ENCODE assay signal across 18 cellular contexts in the genomic region with DNA sequence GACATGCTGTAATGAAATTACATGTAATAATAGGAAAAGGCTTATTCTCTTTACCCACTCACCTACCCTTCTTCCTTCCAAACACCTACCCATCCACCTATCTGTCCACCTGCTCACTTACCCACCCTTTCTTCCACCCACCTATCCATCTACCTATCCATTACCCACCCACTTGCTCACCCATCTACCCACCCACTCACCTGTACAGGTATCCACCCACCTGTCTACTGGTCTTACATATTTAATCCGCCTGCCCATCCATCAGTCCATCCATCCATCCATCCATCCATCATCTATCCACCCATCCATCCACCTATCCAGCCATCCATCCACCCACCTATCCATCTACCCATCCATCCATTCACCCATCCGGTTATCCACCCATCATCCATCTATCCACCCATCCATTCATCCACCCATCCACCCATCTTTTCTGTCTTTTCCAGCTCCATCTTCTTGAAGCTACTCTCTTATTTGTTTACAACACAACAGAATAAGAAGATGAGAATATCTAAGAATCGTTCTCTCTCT.
DNase-seq lines count a peak whose midpoint lies in the region; TF ChIP-seq lines count a peak whose summit lies in the region.
"Had no signal": no experiment of that assay in that cellular context is flagged by ENCODE, and none has a peak within 500 bp of the region (broad histone marks: within the 10 kb centered on the region; RNA-seq: fewer than 3 reads in every experiment).

No MANE protein-coding gene starts in this region.

- H3K27me3 Mint-ChIP-seq in mesothelial cell of epicardium (ENCODE audit: low read depth) = no peaks in the 10 kb centered on the region
- H3K27me3 Mint-ChIP-seq in type B pancreatic cell = peaks cover 25% of the 10 kb centered on the region
- H3K27me3 Mint-ChIP-seq: B cell; CD4-positive, alpha-beta T cell had no signal

- DNase-seq in mesothelial cell of epicardium (ENCODE audit: low spot score in 2 of 2, unreplicated experiment in 2 of 2) (no peak), type B pancreatic cell (ENCODE audit: extremely low spot score, unreplicated experiment) (no peak), AG08395 (ENCODE audit: low spot score) (no peak), breast epithelium (ENCODE audit: low spot score in 2 of 2) (no peak), transverse colon (no peak)
- DNase-seq: 8988T; ACHN; AML-193; Caco-2; Calu3; CD4-positive, alpha-beta T cell; CD8-positive, alpha-beta T cell; DMS79 treated with DMSO at 0.1 percent for 48 hours; GF-D8 had no signal

- H3K4me1 Mint-ChIP-seq in mesothelial cell of epicardium = peaks cover 73% of the 10 kb centered on the region
- peaks cover 44% of the 10 kb centered on the region for H3K4me1 Mint-ChIP-seq in type B pancreatic cell (ENCODE audit: unreplicated experiment)
- H3K4me1 Mint-ChIP-seq: B cell had no signal

- 90 to 94% methylated on average over 3 of the region's 3 CpGs for WGBS in transverse colon (ENCODE audit: low coverage in 1 of 2), 2 donors

- TF ChIP-seq POLR2A in breast epithelium (IDR thresholded peaks at IDR 0.05) = no peak
- no peak for TF ChIP-seq POLR2A in transverse colon (IDR thresholded peaks at IDR 0.05)

- TF ChIP-seq CTCF in HEK293 (tag by site-specific recombination; IDR thresholded peaks at IDR 0.05) (no peak), mesothelial cell of epicardium (IDR thresholded peaks at IDR 0.05; ENCODE audit: unreplicated experiment) (no peak), type B pancreatic cell (conservative IDR thresholded peaks at IDR 0.05) (no peak), breast epithelium (IDR thresholded peaks at IDR 0.05) (no peak), transverse colon (IDR thresholded peaks at IDR 0.05) (no peak)

- H3K4me3 Mint-ChIP-seq in mesothelial cell of epicardium (no peak overlapping the region), type B pancreatic cell (peak overlapping the region; percentile 0)
- H3K4me3 Mint-ChIP-seq: B cell; CD4-positive, alpha-beta T cell; CD8-positive, alpha-beta T cell had no signal

- TF ChIP-seq EP300 in transverse colon (IDR thresholded peaks at IDR 0.05; ENCODE audit: low read depth) = no peak

- H3K27me3 ChIP-seq in breast epithelium (no peaks in the 10 kb centered on the region), transverse colon (no peaks in the 10 kb centered on the region)
- H3K27me3 ChIP-seq: BLaER1 treated with 17β-estradiol and CSF1 and Interleukin-3, amounts not matched to agents 10 nM and 100 nM had no signal

- no peak overlapping the region for H3K27ac ChIP-seq in HEK293 (ENCODE audit: extremely low read depth, low read depth, low read length)
- no peak overlapping the region for H3K27ac ChIP-seq in breast epithelium
- no peak overlapping the region for H3K27ac ChIP-seq in transverse colon
- H3K27ac ChIP-seq: BLaER1 treated with 17β-estradiol and CSF1 and Interleukin-3, amounts not matched to agents 10 nM and 100 nM; C4-2B had no signal

- CTCF ChIA-PET in HEK293 (lab: Yijun Ruan, JAX) = no interaction called here

- H3K4me3 ChIP-seq in HEK293 (ENCODE audit: low read depth, low read length) = no peak overlapping the region
- no peak overlapping the region for H3K4me3 ChIP-seq in breast epithelium
- no peak overlapping the region for H3K4me3 ChIP-seq in transverse colon
- H3K4me3 ChIP-seq: BLaER1 treated with 17β-estradiol and CSF1 and Interleukin-3, amounts not matched to agents 10 nM and 100 nM had no signal

- in situ Hi-C loops in transverse colon (cut with MboI; ENCODE audit: low pct_ligation_motif_present in 1 of 4, low pct_unique_long_range_greater_than_20kb in 1 of 4, low sequenced_read_pairs in 3 of 4) = no loop called here

- H3K9me3 Mint-ChIP-seq in mesothelial cell of epicardium = no peaks in the 10 kb centered on the region
- peaks cover 4% of the 10 kb centered on the region for H3K9me3 Mint-ChIP-seq in type B pancreatic cell
- H3K9me3 Mint-ChIP-seq: CD4-positive, alpha-beta T cell; CD8-positive, alpha-beta T cell had no signal

- POLR2A ChIA-PET in HEK293 (lab: Yijun Ruan, JAX) = no interaction called here

- intact Hi-C loops in breast epithelium (cut with DNase I; ENCODE audit: low total_unique reads) (no loop called here), transverse colon (cut with DNase I; ENCODE audit: low total_unique reads) (no loop called here)

- H3K4me1 ChIP-seq in HEK293 (ENCODE audit: control insufficient read depth, insufficient read depth, low read length) (no peaks in the 10 kb centered on the region; the same call in 1 of the 2 replicates), breast epithelium (no peaks in the 10 kb centered on the region), transverse colon (peaks cover 0 to 5% (median 0%) of the 10 kb centered on the region in 4 donors)
- H3K4me1 ChIP-seq: BLaER1 treated with 17β-estradiol and CSF1 and Interleukin-3, amounts not matched to agents 10 nM and 100 nM had no signal

- H3K36me3 ChIP-seq in HEK293 (ENCODE audit: control insufficient read depth in 2 of 2, insufficient read depth in 1 of 2, low read length in 2 of 2) (no peaks in the 10 kb centered on the region), breast epithelium (no peaks in the 10 kb centered on the region), transverse colon (no peaks in the 10 kb centered on the region)
- H3K36me3 ChIP-seq: BLaER1 treated with 17β-estradiol and CSF1 and Interleukin-3, amounts not matched to agents 10 nM and 100 nM had no signal

- no peaks in the 10 kb centered on the region for H3K9me3 ChIP-seq in HEK293 (ENCODE audit: control insufficient read depth, insufficient read depth, low read depth, low read length)
- H3K9me3 ChIP-seq in breast epithelium = no peaks in the 10 kb centered on the region
- no peaks in the 10 kb centered on the region for H3K9me3 ChIP-seq in transverse colon
- H3K9me3 ChIP-seq: BLaER1 treated with 17β-estradiol and CSF1 and Interleukin-3, amounts not matched to agents 10 nM and 100 nM; Caco-2 had no signal

- H3K27ac Mint-ChIP-seq in mesothelial cell of epicardium = peak overlapping the region; percentile 73
- H3K27ac Mint-ChIP-seq in type B pancreatic cell = no peak overlapping the region
- H3K27ac Mint-ChIP-seq: B cell; CD4-positive, alpha-beta T cell; CD8-positive, alpha-beta T cell had no signal

- H3K36me3 Mint-ChIP-seq in mesothelial cell of epicardium (no peaks in the 10 kb centered on the region), type B pancreatic cell (peaks cover 9% of the 10 kb centered on the region)

TF ChIP-seq in HEK293, 187 proteins besides CTCF, POLR2A, EP300 and RAD21:
- TF ChIP-seq ZNF555 (tag by site-specific recombination; conservative IDR thresholded peaks at IDR 0.05) = no peak
- no peak for TF ChIP-seq SP7 (tag by site-specific recombination; IDR thresholded peaks at IDR 0.05)
- peak; percentile 98 for TF ChIP-seq EGR2 (tag by site-specific recombination; IDR thresholded peaks at IDR 0.05; ENCODE audit: low read depth)
- no peak for TF ChIP-seq TCF7L2 (IDR thresholded peaks at IDR 0.05; ENCODE audit: borderline replicate concordance, low read depth, low read length)
- TF ChIP-seq, protein P1, sequence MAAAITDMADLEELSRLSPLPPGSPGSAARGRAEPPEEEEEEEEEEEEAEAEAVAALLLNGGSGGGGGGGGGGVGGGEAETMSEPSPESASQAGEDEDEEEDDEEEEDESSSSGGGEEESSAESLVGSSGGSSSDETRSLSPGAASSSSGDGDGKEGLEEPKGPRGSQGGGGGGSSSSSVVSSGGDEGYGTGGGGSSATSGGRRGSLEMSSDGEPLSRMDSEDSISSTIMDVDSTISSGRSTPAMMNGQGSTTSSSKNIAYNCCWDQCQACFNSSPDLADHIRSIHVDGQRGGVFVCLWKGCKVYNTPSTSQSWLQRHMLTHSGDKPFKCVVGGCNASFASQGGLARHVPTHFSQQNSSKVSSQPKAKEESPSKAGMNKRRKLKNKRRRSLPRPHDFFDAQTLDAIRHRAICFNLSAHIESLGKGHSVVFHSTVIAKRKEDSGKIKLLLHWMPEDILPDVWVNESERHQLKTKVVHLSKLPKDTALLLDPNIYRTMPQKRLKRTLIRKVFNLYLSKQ (tag by site-specific recombination; IDR thresholded peaks at IDR 0.05; ENCODE audit: borderline replicate concordance) = no peak
- TF ChIP-seq BCL11B (tag by site-specific recombination; IDR thresholded peaks at IDR 0.05; ENCODE audit: low read depth) = no peak
- peak; percentile 89 for TF ChIP-seq ZNF366 (tag by site-specific recombination; conservative IDR thresholded peaks at IDR 0.05)
- TF ChIP-seq ZBTB17 (tag by site-specific recombination; IDR thresholded peaks at IDR 0.05) = peak; percentile 66
- TF ChIP-seq ZFHX2 (tag by site-specific recombination; conservative IDR thresholded peaks at IDR 0.05) = peak; percentile 84
- TF ChIP-seq ZNF473 (tag by site-specific recombination; IDR thresholded peaks at IDR 0.05) = no peak
- no peak for TF ChIP-seq ZNF157 (tag by site-specific recombination; IDR thresholded peaks at IDR 0.05)
- TF ChIP-seq BCL11A (tag by site-specific recombination; IDR thresholded peaks at IDR 0.05; ENCODE audit: low read depth) = no peak
- TF ChIP-seq HOXA7 (CRISPR knock-in tag; IDR thresholded peaks at IDR 0.05; ENCODE audit: borderline replicate concordance) = no peak
- TF ChIP-seq ZNF155 (tag by site-specific recombination; IDR thresholded peaks at IDR 0.05) = no peak
